ENCODE assay signal across 17 cellular contexts in the genomic region with DNA sequence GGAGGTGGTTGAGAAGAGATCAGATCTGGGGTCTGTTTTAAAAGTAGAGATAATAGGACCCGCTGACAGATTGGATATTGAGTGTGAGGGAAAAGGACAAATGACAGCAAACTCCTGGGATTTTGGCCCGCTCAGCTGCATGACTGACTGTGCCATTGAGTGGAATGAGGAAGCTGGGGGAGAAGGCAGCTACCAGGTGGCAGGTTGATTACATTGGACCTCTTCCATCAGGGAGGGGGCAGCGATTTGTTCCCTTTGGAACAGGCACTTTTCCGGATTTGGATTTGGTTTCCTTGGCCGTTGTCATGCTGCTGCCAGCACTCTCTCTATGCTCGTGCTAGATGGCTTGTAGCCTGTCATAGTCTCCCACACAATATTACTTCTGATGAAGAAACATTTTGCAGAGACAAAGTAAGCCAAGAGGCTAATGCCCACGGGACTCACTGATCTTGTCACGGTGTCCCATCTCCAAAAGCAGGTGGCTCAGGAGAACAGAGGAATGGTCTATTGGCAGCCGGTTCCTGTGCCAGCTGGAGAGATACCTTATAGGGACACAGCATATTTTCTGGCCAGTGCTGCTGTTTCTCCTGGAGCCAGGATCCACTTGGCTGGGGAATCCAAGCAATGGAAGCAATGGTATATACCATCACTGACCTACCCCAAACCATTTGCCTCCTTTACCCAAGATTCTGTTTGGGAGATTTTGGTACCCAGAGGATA.
DNase-seq lines count a peak whose midpoint lies in the region; ATAC-seq and TF ChIP-seq lines count a peak whose summit lies in the region.
"Had no signal": no experiment of that assay in that cellular context is flagged by ENCODE, and none has a peak within 500 bp of the region (broad histone marks: within the 10 kb centered on the region; RNA-seq: fewer than 3 reads in every experiment).

No MANE protein-coding gene starts in this region.

- TF ChIP-seq POLR2A in stomach (IDR thresholded peaks at IDR 0.05), result no peak

- no peaks in the 10 kb centered on the region for H3K4me1 ChIP-seq in colonic mucosa
- peaks cover 0 to 12% (median 12%) of the 10 kb centered on the region in 4 donors for H3K4me1 ChIP-seq in stomach
- no peaks in the 10 kb centered on the region for H3K4me1 ChIP-seq in endodermal cell (ENCODE audit: control insufficient read depth, insufficient read depth, low read length)
- H3K4me1 ChIP-seq: heart left ventricle had no signal

- H3K27ac Mint-ChIP-seq in endodermal cell, result no peak overlapping the region
- no peak overlapping the region for H3K27ac Mint-ChIP-seq in effector memory CD8-positive, alpha-beta T cell
- H3K27ac Mint-ChIP-seq: CD4-positive, alpha-beta memory T cell; stimulated activated effector memory CD8-positive, alpha-beta T cell treated with anti-CD3 and anti-CD28 coated beads, Interleukin-12 subunit alpha, Interleukin-12 subunit beta, amount 100 ng/mL, for 72 hours had no signal

- H3K27me3 Mint-ChIP-seq in endodermal cell (ENCODE audit: insufficient read depth), result no peaks in the 10 kb centered on the region
- H3K27me3 Mint-ChIP-seq in effector memory CD8-positive, alpha-beta T cell, result peaks cover 27 to 61% of the 10 kb centered on the region in 2 donors

- H3K4me1 Mint-ChIP-seq in endodermal cell, result peaks cover 12% of the 10 kb centered on the region
- H3K4me1 Mint-ChIP-seq in effector memory CD8-positive, alpha-beta T cell (ENCODE audit: low read depth in 2 of 2), result no peaks in the 10 kb centered on the region
- H3K4me1 Mint-ChIP-seq: CD4-positive, alpha-beta memory T cell; stimulated activated effector memory CD8-positive, alpha-beta T cell treated with anti-CD3 and anti-CD28 coated beads, Interleukin-12 subunit alpha, Interleukin-12 subunit beta, amount 100 ng/mL, for 72 hours had no signal

- TF ChIP-seq CTCF in colonic mucosa (IDR thresholded peaks at IDR 0.05) (no peak), stomach (IDR thresholded peaks at IDR 0.05) (no peak), endodermal cell (conservative IDR thresholded peaks at IDR 0.05) (no peak)

- H3K36me3 ChIP-seq in colonic mucosa (no peaks in the 10 kb centered on the region), stomach (no peaks in the 10 kb centered on the region), endodermal cell (ENCODE audit: control insufficient read depth, insufficient read depth, low read length) (no peaks in the 10 kb centered on the region)
- H3K36me3 ChIP-seq: heart left ventricle had no signal

- H3K9me3 ChIP-seq in colonic mucosa (no peaks in the 10 kb centered on the region), stomach (no peaks in the 10 kb centered on the region), endodermal cell (ENCODE audit: control insufficient read depth, low read length) (no peaks in the 10 kb centered on the region)

- H3K4me3 ChIP-seq in colonic mucosa (no peak overlapping the region), stomach (peak overlapping the region in 1 of 4 donors; percentile 6), endodermal cell (ENCODE audit: low read length) (no peak overlapping the region)
- H3K4me3 ChIP-seq: heart left ventricle, K562 had no signal

- no peaks in the 10 kb centered on the region for H3K36me3 Mint-ChIP-seq in endodermal cell (ENCODE audit: low read depth)
- no peaks in the 10 kb centered on the region for H3K36me3 Mint-ChIP-seq in effector memory CD8-positive, alpha-beta T cell (ENCODE audit: insufficient read depth)
- H3K36me3 Mint-ChIP-seq: CD4-positive, alpha-beta memory T cell; stimulated activated effector memory CD8-positive, alpha-beta T cell treated with anti-CD3 and anti-CD28 coated beads, Interleukin-12 subunit alpha, Interleukin-12 subunit beta, amount 100 ng/mL, for 72 hours had no signal

- intact Hi-C loops in colonic mucosa (cut with DNase I) (no loop called here), stomach (cut with DNase I; ENCODE audit: low total_unique reads) (no loop called here)

- TF ChIP-seq EP300 in stomach (IDR thresholded peaks at IDR 0.05), result no peak

- H3K27ac ChIP-seq in colonic mucosa, result no peak overlapping the region
- H3K27ac ChIP-seq in stomach, result peak overlapping the region in 1 of 5 donors; percentile 6
- H3K27ac ChIP-seq in endodermal cell (ENCODE audit: low read depth, low read length), result no peak overlapping the region
- H3K27ac ChIP-seq: heart left ventricle had no signal

- no peaks in the 10 kb centered on the region for H3K27me3 ChIP-seq in colonic mucosa
- H3K27me3 ChIP-seq in stomach, result no peaks in the 10 kb centered on the region
- no peaks in the 10 kb centered on the region for H3K27me3 ChIP-seq in endodermal cell (ENCODE audit: control insufficient read depth, insufficient read depth, low read length, poor library complexity, severe bottlenecking)
- H3K27me3 ChIP-seq: heart left ventricle had no signal

- ATAC-seq in effector memory CD8-positive, alpha-beta T cell (replicated peaks), result no peak
- no peak for ATAC-seq in GM18868 (IDR thresholded peaks at IDR 0.05; ENCODE audit: unreplicated experiment)
- ATAC-seq: heart left ventricle; K562; left lobe of liver; stimulated activated effector memory CD8-positive, alpha-beta T cell treated with anti-CD3 and anti-CD28 coated beads, Interleukin-12 subunit alpha, Interleukin-12 subunit beta, amount 100 ng/mL, for 72 hours had no signal

- H3K9ac ChIP-seq in colonic mucosa (ENCODE audit: low read depth in 2 of 2, low read length in 2 of 2) (no peak overlapping the region), endodermal cell (ENCODE audit: extremely low read depth, low read length, poor library complexity, severe bottlenecking) (no peak overlapping the region)

- no peak overlapping the region for H3K4me3 Mint-ChIP-seq in endodermal cell
- no peak overlapping the region for H3K4me3 Mint-ChIP-seq in effector memory CD8-positive, alpha-beta T cell
- H3K4me3 Mint-ChIP-seq: CD4-positive, alpha-beta memory T cell; stimulated activated effector memory CD8-positive, alpha-beta T cell treated with anti-CD3 and anti-CD28 coated beads, Interleukin-12 subunit alpha, Interleukin-12 subunit beta, amount 100 ng/mL, for 72 hours had no signal

- DNase-seq in NCI-H1092 treated with DMSO at 0.1 percent for 48 hours (lab: John Stamatoyannopoulos, UW), result peak; percentile 69
- peak; percentile 17 for DNase-seq in NCI-H2196 treated with DMSO at 0.1 percent for 48 hours (lab: John Stamatoyannopoulos, UW; ENCODE audit: unreplicated experiment)
- DNase-seq in colonic mucosa, result peak; percentile 70
- peak; percentile 83 for DNase-seq in stomach
- DNase-seq in endodermal cell, result no peak
- DNase-seq in effector memory CD8-positive, alpha-beta T cell, result no peak
- DNase-seq: activated gamma-delta T cell treated with Interleukin-2 at 50 U/mL for 16 hours; activated T-cell treated with anti-CD3 and anti-CD28 coated beads, Interleukin-2, amount 50 U/mL, for 1 hour; CD4-positive, alpha-beta memory T cell; DMS79; heart left ventricle; NCI-H82; SHP77 had no signal

- no peaks in the 10 kb centered on the region for H3K9me3 Mint-ChIP-seq in endodermal cell
- H3K9me3 Mint-ChIP-seq in effector memory CD8-positive, alpha-beta T cell, result no peaks in the 10 kb centered on the region
- H3K9me3 Mint-ChIP-seq: stimulated activated effector memory CD8-positive, alpha-beta T cell treated with anti-CD3 and anti-CD28 coated beads, Interleukin-12 subunit alpha, Interleukin-12 subunit beta, amount 100 ng/mL, for 72 hours had no signal

- 31 to 48% (median 38%) methylated on average over 9 of the region's 9 CpGs for WGBS in stomach, 5 donors
- WGBS in endodermal cell (ENCODE audit: insufficient coverage in 1 of 2, insufficient read length in 1 of 2), 2 experiments, result 84 to 91% methylated on average over 9 of the region's 9 CpGs

Comparison
In these comparisons a context has a peak if more than half of its experiments do, and no peak if none do; other contexts are left out.
1. DNase-seq: peak in NCI-H1092 treated with DMSO at 0.1 percent for 48 hours (single experiment), NCI-H2196 treated with DMSO at 0.1 percent for 48 hours (single experiment), colonic mucosa (single experiment) and stomach (single experiment); none in endodermal cell (single experiment) and effector memory CD8-positive, alpha-beta T cell (0 of 3).